In the genomic region with DNA sequence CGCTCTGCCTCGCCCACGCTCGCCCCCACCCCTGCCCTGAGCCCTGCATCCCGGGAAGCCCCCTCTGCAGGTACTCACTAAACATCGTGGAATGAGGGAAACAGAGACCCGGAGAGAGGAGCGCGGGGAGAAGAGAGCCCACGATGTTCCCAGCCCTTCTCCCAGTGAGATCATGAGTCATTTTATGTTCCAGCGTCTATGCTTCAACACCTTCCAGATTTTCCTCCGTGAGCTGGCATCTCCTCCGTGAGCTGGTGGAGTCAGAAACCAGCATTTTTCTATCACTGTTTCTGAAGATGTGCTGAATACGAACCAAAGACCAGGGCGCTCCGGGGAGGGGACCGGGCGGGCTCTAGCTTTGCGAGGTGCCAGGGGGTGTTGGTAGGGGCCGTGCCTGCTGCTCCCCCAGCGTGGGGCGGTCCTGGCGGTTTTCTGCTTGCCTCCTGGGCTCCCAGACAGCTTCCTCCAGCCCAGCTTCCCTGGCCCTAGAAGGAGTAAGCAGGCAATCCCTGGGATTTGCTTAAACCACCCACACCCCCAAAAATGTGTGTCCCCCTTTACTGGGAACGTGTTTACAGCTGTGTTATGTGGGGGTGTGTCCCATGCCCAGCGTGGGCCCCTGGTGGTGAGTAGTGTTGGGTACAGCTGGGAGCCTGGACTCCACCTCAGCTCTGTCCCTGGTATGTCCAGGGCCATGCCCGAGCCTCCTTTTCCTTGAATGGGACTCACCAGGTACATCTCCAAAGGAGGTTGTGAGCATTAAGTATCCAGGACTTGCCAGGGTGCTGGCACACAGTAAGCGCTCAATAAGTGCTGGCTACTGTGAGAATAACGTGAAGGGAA, we compare ENCODE assay signal across 2 cellular contexts.
TF ChIP-seq lines count a peak whose summit lies in the region.

No MANE protein-coding gene starts in this region.

TF ChIP-seq in GM23338, 12 proteins besides CTCF, POLR2A, EP300 and RAD21:
- TF ChIP-seq CREB1 (CRISPR knock-in tag; IDR thresholded peaks at IDR 0.05; ENCODE audit: low read depth) = no peak
- no peak for TF ChIP-seq JUNB (IDR thresholded peaks at IDR 0.05; ENCODE audit: unreplicated experiment)
- TF ChIP-seq NANOG (IDR thresholded peaks at IDR 0.05; ENCODE audit: borderline replicate concordance) = no peak
- no peak for TF ChIP-seq ZNF114 (CRISPR knock-in tag; IDR thresholded peaks at IDR 0.05)
- TF ChIP-seq, protein P1, sequence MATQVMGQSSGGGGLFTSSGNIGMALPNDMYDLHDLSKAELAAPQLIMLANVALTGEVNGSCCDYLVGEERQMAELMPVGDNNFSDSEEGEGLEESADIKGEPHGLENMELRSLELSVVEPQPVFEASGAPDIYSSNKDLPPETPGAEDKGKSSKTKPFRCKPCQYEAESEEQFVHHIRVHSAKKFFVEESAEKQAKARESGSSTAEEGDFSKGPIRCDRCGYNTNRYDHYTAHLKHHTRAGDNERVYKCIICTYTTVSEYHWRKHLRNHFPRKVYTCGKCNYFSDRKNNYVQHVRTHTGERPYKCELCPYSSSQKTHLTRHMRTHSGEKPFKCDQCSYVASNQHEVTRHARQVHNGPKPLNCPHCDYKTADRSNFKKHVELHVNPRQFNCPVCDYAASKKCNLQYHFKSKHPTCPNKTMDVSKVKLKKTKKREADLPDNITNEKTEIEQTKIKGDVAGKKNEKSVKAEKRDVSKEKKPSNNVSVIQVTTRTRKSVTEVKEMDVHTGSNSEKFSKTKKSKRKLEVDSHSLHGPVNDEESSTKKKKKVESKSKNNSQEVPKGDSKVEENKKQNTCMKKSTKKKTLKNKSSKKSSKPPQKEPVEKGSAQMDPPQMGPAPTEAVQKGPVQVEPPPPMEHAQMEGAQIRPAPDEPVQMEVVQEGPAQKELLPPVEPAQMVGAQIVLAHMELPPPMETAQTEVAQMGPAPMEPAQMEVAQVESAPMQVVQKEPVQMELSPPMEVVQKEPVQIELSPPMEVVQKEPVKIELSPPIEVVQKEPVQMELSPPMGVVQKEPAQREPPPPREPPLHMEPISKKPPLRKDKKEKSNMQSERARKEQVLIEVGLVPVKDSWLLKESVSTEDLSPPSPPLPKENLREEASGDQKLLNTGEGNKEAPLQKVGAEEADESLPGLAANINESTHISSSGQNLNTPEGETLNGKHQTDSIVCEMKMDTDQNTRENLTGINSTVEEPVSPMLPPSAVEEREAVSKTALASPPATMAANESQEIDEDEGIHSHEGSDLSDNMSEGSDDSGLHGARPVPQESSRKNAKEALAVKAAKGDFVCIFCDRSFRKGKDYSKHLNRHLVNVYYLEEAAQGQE (IDR thresholded peaks at IDR 0.05; ENCODE audit: unreplicated experiment) = no peak

TF ChIP-seq in GM12878, 131 proteins besides CTCF, POLR2A, EP300 and RAD21:
- no peak for TF ChIP-seq POLR2AphosphoS2 (IDR thresholded peaks at IDR 0.05; ENCODE audit: low read depth, low read length)
- no peak for TF ChIP-seq GATAD2B (conservative IDR thresholded peaks at IDR 0.05; ENCODE audit: low read depth)
- TF ChIP-seq, protein P2, sequence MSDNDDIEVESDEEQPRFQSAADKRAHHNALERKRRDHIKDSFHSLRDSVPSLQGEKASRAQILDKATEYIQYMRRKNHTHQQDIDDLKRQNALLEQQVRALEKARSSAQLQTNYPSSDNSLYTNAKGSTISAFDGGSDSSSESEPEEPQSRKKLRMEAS (IDR thresholded peaks at IDR 0.05; ENCODE audit: low read depth, low read length) = no peak
- TF ChIP-seq ZSCAN29 (IDR thresholded peaks at IDR 0.05) = no peak
- no peak for TF ChIP-seq SUZ12 (IDR thresholded peaks at IDR 0.05; ENCODE audit: unreplicated experiment)
- TF ChIP-seq ETV6 (conservative IDR thresholded peaks at IDR 0.05 in 1 of 2, IDR thresholded peaks at IDR 0.05 in 1 of 2; ENCODE audit: borderline replicate concordance in 1 of 2, low read depth in 1 of 2) = no peak
- no peak for TF ChIP-seq NBN (IDR thresholded peaks at IDR 0.05)
- TF ChIP-seq, protein P3, sequence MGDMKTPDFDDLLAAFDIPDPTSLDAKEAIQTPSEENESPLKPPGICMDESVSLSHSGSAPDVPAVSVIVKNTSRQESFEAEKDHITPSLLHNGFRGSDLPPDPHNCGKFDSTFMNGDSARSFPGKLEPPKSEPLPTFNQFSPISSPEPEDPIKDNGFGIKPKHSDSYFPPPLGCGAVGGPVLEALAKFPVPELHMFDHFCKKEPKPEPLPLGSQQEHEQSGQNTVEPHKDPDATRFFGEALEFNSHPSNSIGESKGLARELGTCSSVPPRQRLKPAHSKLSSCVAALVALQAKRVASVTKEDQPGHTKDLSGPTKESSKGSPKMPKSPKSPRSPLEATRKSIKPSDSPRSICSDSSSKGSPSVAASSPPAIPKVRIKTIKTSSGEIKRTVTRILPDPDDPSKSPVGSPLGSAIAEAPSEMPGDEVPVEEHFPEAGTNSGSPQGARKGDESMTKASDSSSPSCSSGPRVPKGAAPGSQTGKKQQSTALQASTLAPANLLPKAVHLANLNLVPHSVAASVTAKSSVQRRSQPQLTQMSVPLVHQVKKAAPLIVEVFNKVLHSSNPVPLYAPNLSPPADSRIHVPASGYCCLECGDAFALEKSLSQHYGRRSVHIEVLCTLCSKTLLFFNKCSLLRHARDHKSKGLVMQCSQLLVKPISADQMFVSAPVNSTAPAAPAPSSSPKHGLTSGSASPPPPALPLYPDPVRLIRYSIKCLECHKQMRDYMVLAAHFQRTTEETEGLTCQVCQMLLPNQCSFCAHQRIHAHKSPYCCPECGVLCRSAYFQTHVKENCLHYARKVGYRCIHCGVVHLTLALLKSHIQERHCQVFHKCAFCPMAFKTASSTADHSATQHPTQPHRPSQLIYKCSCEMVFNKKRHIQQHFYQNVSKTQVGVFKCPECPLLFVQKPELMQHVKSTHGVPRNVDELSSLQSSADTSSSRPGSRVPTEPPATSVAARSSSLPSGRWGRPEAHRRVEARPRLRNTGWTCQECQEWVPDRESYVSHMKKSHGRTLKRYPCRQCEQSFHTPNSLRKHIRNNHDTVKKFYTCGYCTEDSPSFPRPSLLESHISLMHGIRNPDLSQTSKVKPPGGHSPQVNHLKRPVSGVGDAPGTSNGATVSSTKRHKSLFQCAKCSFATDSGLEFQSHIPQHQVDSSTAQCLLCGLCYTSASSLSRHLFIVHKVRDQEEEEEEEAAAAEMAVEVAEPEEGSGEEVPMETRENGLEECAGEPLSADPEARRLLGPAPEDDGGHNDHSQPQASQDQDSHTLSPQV (IDR thresholded peaks at IDR 0.05) = no peak
